Comparison of ENCODE assay signal across 20 cellular contexts in the genomic region with DNA sequence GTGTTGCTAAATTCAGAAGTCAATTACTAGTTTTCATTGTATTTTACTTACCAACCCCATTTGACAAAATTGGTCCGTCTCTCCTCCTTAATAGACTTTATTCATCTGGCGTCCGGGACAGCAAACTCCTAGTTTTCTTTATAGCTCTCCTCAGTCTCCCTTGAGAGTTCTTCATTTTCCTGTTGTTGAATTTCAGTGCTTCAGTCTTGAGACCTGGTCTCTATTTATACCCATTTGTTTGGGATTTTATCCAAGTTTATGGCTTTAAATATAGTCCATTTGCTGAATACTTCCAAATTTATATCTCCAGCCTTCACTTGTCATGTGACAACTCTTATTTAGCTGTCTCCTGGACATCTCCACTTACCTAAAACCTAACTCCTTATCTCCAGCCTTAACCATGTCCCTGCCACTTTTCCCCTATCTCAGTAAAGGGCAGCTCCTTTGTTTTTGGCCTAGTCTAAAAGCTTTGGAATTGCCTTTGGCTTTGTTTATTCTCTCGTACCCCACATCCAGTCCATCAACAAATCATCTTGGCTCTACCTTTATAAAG.
"Had no signal": no experiment of that assay in that cellular context is flagged by ENCODE, and none has a peak within 500 bp of the region (broad histone marks: within the 10 kb centered on the region; RNA-seq: fewer than 3 reads in every experiment).

No MANE protein-coding gene starts in this region.

- H3K9ac ChIP-seq: parathyroid adenoma had no signal

- H3K9me3 Mint-ChIP-seq: activated CD4-positive, alpha-beta memory T cell treated with anti-CD3 and anti-CD28 coated beads for 36 hours; activated naive CD4-positive, alpha-beta T cell treated with anti-CD3 and anti-CD28 coated beads, Interleukin-2, amount 50 U/mL, for 24 hours; activated T-helper 1 cell treated with anti-CD3 and anti-CD28 coated beads, Interleukin-12 subunit alpha, Interleukin-12 subunit beta, Interleukin-2, Interleukin-4 antibody, amounts not matched to agents 30 ng/mL and 10 ng/mL and 1 ng/mL, durations not matched to agents 14 hours and 24 hours and 36 hours; memory B cell; natural killer cell treated with Interleukin-12 subunit alpha and Interleukin-12 subunit beta and Interleukin-15 and Interleukin-18, amount 100 ng/mL, for 72 hours had no signal

- H3K27me3 Mint-ChIP-seq: activated CD4-positive, alpha-beta memory T cell treated with anti-CD3 and anti-CD28 coated beads for 36 hours; activated naive CD4-positive, alpha-beta T cell treated with anti-CD3 and anti-CD28 coated beads, Interleukin-2, amount 50 U/mL, for 24 hours; brain; memory B cell; natural killer cell treated with Interleukin-12 subunit alpha and Interleukin-12 subunit beta and Interleukin-15 and Interleukin-18, amount 100 ng/mL, for 72 hours had no signal

- H2AFZ ChIP-seq: parathyroid adenoma had no signal

- H3K36me3 ChIP-seq: neutrophil, sigmoid colon, thyroid gland had no signal

- ATAC-seq: foreskin keratinocyte; natural killer cell treated with Interleukin-12 subunit alpha and Interleukin-12 subunit beta and Interleukin-15 and Interleukin-18, amount 100 ng/mL, for 72 hours had no signal

- H3K27ac ChIP-seq: foreskin keratinocyte, neutrophil, parathyroid adenoma, sigmoid colon had no signal

- H3K4me3 ChIP-seq: sigmoid colon, thyroid gland had no signal

- H3K9me3 ChIP-seq: neutrophil, sigmoid colon, thyroid gland had no signal

- H3K27me3 ChIP-seq: foreskin keratinocyte, neutrophil, sigmoid colon, thyroid gland had no signal

- DNase-seq: activated CD4-positive, alpha-beta memory T cell treated with anti-CD3 and anti-CD28 coated beads for 36 hours; activated CD4-positive, alpha-beta T cell treated with anti-CD3 and anti-CD28 coated beads for 48 hours; activated gamma-delta T cell; anterior cingulate cortex; central memory CD4-positive, alpha-beta T cell; dermis blood vessel endothelial cell; effector CD8-positive, alpha-beta T cell; foreskin keratinocyte; hippocampal formation; sigmoid colon; stimulated activated CD4-positive, alpha-beta T cell treated with anti-CD3 and anti-CD28 coated beads, Interleukin-4, amount 100 ng/mL, for 24 hours; stimulated activated naive CD4-positive, alpha-beta T cell treated with Interleukin-2 at 50 U/mL for 16 hours; thyroid gland had no signal

- H3K36me3 Mint-ChIP-seq: natural killer cell treated with Interleukin-12 subunit alpha and Interleukin-12 subunit beta and Interleukin-15 and Interleukin-18, amount 100 ng/mL, for 72 hours had no signal

- H3K4me3 Mint-ChIP-seq: activated CD4-positive, alpha-beta memory T cell treated with anti-CD3 and anti-CD28 coated beads for 36 hours; activated naive CD4-positive, alpha-beta T cell treated with anti-CD3 and anti-CD28 coated beads, Interleukin-2, amount 50 U/mL, for 24 hours; activated T-helper 1 cell treated with anti-CD3 and anti-CD28 coated beads, Interleukin-12 subunit alpha, Interleukin-12 subunit beta, Interleukin-2, Interleukin-4 antibody, amounts not matched to agents 30 ng/mL and 10 ng/mL and 1 ng/mL, durations not matched to agents 14 hours and 24 hours and 36 hours; brain; memory B cell; natural killer cell treated with Interleukin-12 subunit alpha and Interleukin-12 subunit beta and Interleukin-15 and Interleukin-18, amount 100 ng/mL, for 72 hours had no signal
